ENCODE assay signal across 8 cellular contexts in genomic region chr6:144583614-144583954, GRCh38.
DNase-seq lines count a peak whose midpoint lies in the region; ATAC-seq, FAIRE-seq and TF ChIP-seq lines count a peak whose summit lies in the region.
"Had no signal": no experiment of that assay in that cellular context is flagged by ENCODE, and none has a peak within 500 bp of the region (broad histone marks: within the 10 kb centered on the region; RNA-seq: fewer than 3 reads in every experiment).

No MANE protein-coding gene starts in this region.

- H3K27me3 Mint-ChIP-seq in astrocyte (ENCODE audit: low read depth, unreplicated experiment), result no peaks in the 10 kb centered on the region

- H2AFZ ChIP-seq in astrocyte (ENCODE audit: low read depth, low read length) (no peak overlapping the region), neural cell (ENCODE audit: low read depth, low read length) (no peak overlapping the region)

- no peak for TF ChIP-seq CTCF in astrocyte (IDR thresholded peaks at IDR 0.05; ENCODE audit: insufficient read depth, low read depth, low read length)
- no peak for TF ChIP-seq CTCF in neural cell (IDR thresholded peaks at IDR 0.05; ENCODE audit: poor library complexity, severe bottlenecking)

- H3K27ac ChIP-seq in astrocyte (ENCODE audit: low read depth, low read length) (no peak overlapping the region), neural cell (ENCODE audit: low read length) (no peak overlapping the region)

- no peaks in the 10 kb centered on the region for H3K4me1 ChIP-seq in astrocyte (ENCODE audit: insufficient read depth, low read length)

- H3K9ac ChIP-seq in astrocyte (ENCODE audit: low read length) (peak overlapping the region; percentile 68), neural cell (ENCODE audit: low read length) (peak overlapping the region; percentile 28)

- peaks cover 12% of the 10 kb centered on the region for H3K4me1 Mint-ChIP-seq in astrocyte (ENCODE audit: low read depth, unreplicated experiment)

- peak overlapping the region; percentile 75 for H3K4me3 Mint-ChIP-seq in astrocyte (ENCODE audit: unreplicated experiment)

- no peak for TF ChIP-seq EP300 in neural cell (conservative IDR thresholded peaks at IDR 0.05; ENCODE audit: poor library complexity, severe bottlenecking)

- no peaks in the 10 kb centered on the region for H3K36me3 ChIP-seq in astrocyte (ENCODE audit: insufficient read depth, low read length)
- H3K36me3 ChIP-seq in neural cell (ENCODE audit: insufficient read depth, low read length), result no peaks in the 10 kb centered on the region
- H3K36me3 ChIP-seq in MG63, result no peaks in the 10 kb centered on the region

- H3K4me3 ChIP-seq in astrocyte (ENCODE audit: insufficient read depth, low read depth, low read length), result peak overlapping the region; percentile 59
- H3K4me3 ChIP-seq in neural cell (ENCODE audit: low read length), result peak overlapping the region; percentile 60
- no peak overlapping the region for H3K4me3 ChIP-seq in MG63

- H3K27me3 ChIP-seq in astrocyte (ENCODE audit: insufficient read depth, low read length), result no peaks in the 10 kb centered on the region
- no peaks in the 10 kb centered on the region for H3K27me3 ChIP-seq in neural cell (ENCODE audit: insufficient read depth, low read depth, low read length)
- H3K27me3 ChIP-seq in MG63, result no peaks in the 10 kb centered on the region

- DNase-seq in astrocyte (ENCODE audit: low read depth) (no peak), HK-2 (ENCODE audit: unreplicated experiment) (no peak), NOMO-1 treated with dmso at 0.1 percent for 144 hours (lab: John Stamatoyannopoulos, UW; ENCODE audit: unreplicated experiment) (no peak), MG63 (no peak)

- ATAC-seq in GM19035 (IDR thresholded peaks at IDR 0.05; ENCODE audit: unreplicated experiment) (peak; percentile 1), HG02943 (IDR thresholded peaks at IDR 0.05; ENCODE audit: low read depth, unreplicated experiment) (peak; percentile 8)
- ATAC-seq: HepG2 had no signal

- H3K27ac Mint-ChIP-seq in astrocyte (ENCODE audit: unreplicated experiment), result no peak overlapping the region

- H3K4me2 ChIP-seq in astrocyte (ENCODE audit: low read length), result peak overlapping the region; percentile 90
- H3K4me2 ChIP-seq in neural cell (ENCODE audit: low read length), result peak overlapping the region; percentile 36

- peaks cover 4% of the 10 kb centered on the region for H3K36me3 Mint-ChIP-seq in astrocyte (ENCODE audit: low read depth, unreplicated experiment)

- no peak for TF ChIP-seq RAD21 in neural cell (conservative IDR thresholded peaks at IDR 0.05)

- H3K79me2 ChIP-seq in astrocyte (ENCODE audit: insufficient read depth, low read length) (no peaks in the 10 kb centered on the region), neural cell (replicated peaks; ENCODE audit: insufficient read depth, low read length) (peaks cover 37% of the 10 kb centered on the region)

- peaks cover 4% of the 10 kb centered on the region for H4K20me1 ChIP-seq in astrocyte (ENCODE audit: insufficient read depth, low read length)
- no peaks in the 10 kb centered on the region for H4K20me1 ChIP-seq in neural cell (ENCODE audit: insufficient read depth)

- no peaks in the 10 kb centered on the region for H3K9me2 ChIP-seq in neural cell (ENCODE audit: insufficient read depth, low read length)

- no peak for FAIRE-seq in astrocyte (lab: Jason Lieb, UNC)
- FAIRE-seq: HepG2 had no signal

- H3K9me3 ChIP-seq in astrocyte (ENCODE audit: insufficient read depth, low read depth, low read length) (no peaks in the 10 kb centered on the region), neural cell (ENCODE audit: low read length) (no peaks in the 10 kb centered on the region), MG63 (no peaks in the 10 kb centered on the region)

- H3F3A ChIP-seq in neural cell (ENCODE audit: insufficient read depth, low read length, poor library complexity, severe bottlenecking), result no peaks in the 10 kb centered on the region

- no peaks in the 10 kb centered on the region for H3K9me3 Mint-ChIP-seq in astrocyte (ENCODE audit: unreplicated experiment)

TF ChIP-seq in neural cell, 6 proteins besides CTCF, POLR2A, EP300 and RAD21:
- TF ChIP-seq, protein P1, sequence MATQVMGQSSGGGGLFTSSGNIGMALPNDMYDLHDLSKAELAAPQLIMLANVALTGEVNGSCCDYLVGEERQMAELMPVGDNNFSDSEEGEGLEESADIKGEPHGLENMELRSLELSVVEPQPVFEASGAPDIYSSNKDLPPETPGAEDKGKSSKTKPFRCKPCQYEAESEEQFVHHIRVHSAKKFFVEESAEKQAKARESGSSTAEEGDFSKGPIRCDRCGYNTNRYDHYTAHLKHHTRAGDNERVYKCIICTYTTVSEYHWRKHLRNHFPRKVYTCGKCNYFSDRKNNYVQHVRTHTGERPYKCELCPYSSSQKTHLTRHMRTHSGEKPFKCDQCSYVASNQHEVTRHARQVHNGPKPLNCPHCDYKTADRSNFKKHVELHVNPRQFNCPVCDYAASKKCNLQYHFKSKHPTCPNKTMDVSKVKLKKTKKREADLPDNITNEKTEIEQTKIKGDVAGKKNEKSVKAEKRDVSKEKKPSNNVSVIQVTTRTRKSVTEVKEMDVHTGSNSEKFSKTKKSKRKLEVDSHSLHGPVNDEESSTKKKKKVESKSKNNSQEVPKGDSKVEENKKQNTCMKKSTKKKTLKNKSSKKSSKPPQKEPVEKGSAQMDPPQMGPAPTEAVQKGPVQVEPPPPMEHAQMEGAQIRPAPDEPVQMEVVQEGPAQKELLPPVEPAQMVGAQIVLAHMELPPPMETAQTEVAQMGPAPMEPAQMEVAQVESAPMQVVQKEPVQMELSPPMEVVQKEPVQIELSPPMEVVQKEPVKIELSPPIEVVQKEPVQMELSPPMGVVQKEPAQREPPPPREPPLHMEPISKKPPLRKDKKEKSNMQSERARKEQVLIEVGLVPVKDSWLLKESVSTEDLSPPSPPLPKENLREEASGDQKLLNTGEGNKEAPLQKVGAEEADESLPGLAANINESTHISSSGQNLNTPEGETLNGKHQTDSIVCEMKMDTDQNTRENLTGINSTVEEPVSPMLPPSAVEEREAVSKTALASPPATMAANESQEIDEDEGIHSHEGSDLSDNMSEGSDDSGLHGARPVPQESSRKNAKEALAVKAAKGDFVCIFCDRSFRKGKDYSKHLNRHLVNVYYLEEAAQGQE (IDR thresholded peaks at IDR 0.05; ENCODE audit: borderline replicate concordance), result no peak
- TF ChIP-seq TAF1 (IDR thresholded peaks at IDR 0.05; ENCODE audit: low read depth) (no peak), POLR2AphosphoS5 (IDR thresholded peaks at IDR 0.05) (no peak), EZH2 (IDR thresholded peaks at IDR 0.05; ENCODE audit: borderline replicate concordance, insufficient read depth, low read length, poor library complexity, severe bottlenecking) (no peak), MXI1 (conservative IDR thresholded peaks at IDR 0.05; ENCODE audit: poor library complexity, severe bottlenecking) (no peak)
